1 cellular context compared by ENCODE assay signal in the genomic region with DNA sequence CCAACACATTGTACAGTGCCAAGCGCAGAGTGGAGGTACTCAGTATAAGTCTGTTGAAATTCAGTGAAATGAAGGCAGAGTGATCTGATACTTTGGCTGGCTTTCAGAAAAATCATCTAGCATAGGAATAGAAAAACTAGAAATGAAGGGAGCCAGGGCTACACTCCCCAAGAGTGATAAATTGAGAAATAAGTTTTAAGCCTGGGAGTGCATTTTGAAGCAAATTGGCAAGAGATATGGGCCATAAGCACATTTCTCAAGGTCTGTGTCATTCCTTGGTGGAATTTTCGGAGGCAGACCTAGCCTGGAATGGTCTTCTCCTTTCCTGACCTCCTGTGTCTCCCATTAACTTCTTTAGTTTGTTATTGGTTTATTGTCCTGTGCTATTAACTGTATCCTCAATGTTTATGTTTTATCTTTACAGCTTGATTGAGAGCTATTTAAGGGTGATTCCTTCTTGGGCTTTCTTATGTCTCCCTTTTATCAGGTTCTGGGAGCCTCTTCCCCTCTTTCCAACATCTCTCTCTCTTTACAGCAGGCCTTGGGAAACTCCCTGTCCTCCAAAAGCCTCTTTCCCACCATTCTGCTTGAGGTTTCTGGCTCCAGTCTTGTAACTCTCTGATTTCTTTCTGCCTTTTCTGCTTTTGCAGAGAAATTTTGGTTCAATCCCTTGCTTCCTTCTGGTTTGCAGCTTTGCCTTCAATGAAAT.
TF ChIP-seq lines count a peak whose summit lies in the region.

No MANE protein-coding gene starts in this region.

TF ChIP-seq in HepG2, 621 proteins besides CTCF, POLR2A, EP300 and RAD21 (continued from another document):
- TF ChIP-seq BCL3 (CRISPR knock-in tag; IDR thresholded peaks at IDR 0.05) (no peak), TERF1 (CRISPR knock-in tag; IDR thresholded peaks at IDR 0.05) (no peak), ZFYVE20 (CRISPR knock-in tag; IDR thresholded peaks at IDR 0.05; ENCODE audit: borderline replicate concordance, low read depth) (no peak), ZSCAN9 (CRISPR knock-in tag; IDR thresholded peaks at IDR 0.05; ENCODE audit: borderline replicate concordance) (no peak), ZNF354B (CRISPR knock-in tag; IDR thresholded peaks at IDR 0.05) (no peak)
- TF ChIP-seq, protein P1, sequence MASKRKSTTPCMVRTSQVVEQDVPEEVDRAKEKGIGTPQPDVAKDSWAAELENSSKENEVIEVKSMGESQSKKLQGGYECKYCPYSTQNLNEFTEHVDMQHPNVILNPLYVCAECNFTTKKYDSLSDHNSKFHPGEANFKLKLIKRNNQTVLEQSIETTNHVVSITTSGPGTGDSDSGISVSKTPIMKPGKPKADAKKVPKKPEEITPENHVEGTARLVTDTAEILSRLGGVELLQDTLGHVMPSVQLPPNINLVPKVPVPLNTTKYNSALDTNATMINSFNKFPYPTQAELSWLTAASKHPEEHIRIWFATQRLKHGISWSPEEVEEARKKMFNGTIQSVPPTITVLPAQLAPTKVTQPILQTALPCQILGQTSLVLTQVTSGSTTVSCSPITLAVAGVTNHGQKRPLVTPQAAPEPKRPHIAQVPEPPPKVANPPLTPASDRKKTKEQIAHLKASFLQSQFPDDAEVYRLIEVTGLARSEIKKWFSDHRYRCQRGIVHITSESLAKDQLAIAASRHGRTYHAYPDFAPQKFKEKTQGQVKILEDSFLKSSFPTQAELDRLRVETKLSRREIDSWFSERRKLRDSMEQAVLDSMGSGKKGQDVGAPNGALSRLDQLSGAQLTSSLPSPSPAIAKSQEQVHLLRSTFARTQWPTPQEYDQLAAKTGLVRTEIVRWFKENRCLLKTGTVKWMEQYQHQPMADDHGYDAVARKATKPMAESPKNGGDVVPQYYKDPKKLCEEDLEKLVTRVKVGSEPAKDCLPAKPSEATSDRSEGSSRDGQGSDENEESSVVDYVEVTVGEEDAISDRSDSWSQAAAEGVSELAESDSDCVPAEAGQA (IDR thresholded peaks at IDR 0.05; ENCODE audit: low read depth): no peak
- TF ChIP-seq, protein P1 (CRISPR knock-in tag; IDR thresholded peaks at IDR 0.05; ENCODE audit: borderline replicate concordance): no peak
